Comparison of ENCODE assay signal across 8 cellular contexts in the genomic region with DNA sequence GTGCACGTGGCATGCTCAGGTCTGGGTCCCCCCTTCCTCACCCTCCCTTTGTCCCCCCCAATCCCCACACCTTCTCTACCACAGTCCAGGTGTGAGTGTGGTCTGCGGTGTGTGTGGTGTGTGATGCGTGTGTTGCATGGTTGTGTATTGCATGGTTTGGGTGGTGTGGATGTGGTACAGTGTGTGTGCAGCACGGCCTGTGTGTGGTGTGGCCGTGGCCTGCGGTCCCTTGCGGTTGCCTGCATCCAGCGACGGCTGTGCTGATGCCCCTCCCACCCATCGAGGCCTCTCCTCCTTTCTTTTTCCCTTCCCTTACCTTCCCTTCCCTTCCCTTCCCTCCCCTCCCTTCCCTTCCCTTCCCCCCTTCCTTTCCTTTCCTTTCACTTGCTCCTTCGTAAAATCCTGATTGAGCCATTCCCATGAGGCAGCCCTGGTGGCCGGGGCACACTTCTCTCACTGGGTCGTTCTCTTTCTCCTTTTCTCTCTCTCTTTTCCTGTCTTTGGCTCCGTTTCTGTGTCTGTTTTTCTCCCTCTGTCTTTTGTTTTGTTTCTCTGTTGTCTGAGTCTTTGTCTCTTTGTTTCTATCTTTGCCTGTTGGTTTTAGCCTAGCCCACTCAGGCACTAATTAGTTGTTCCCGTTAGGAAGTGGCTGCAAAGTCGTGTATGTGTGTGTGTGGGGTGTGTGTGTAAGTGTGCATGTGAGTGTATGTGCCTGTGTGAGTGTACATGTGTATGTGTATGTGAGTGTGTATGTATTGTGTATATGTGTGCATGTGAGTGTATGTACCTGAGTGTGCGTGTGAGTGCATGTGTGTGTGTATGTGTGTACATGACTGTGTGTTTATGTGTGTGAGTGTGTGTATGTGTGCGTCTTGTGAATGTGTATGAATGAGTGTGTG.
DNase-seq lines count a peak whose midpoint lies in the region; ATAC-seq and TF ChIP-seq lines count a peak whose summit lies in the region.

No MANE protein-coding gene starts in this region.

- peak overlapping the region; percentile 70; the same call in 1 of the 2 replicates for H2AFZ ChIP-seq in MM.1S (ENCODE audit: low read length)

- peak overlapping the region; percentile 89 for H3K4me2 ChIP-seq in MM.1S (ENCODE audit: low read depth, low read length)

- TF ChIP-seq CTCF in MM.1S (IDR thresholded peaks at IDR 0.05; ENCODE audit: low read length) (no peak), coronary artery (IDR thresholded peaks at IDR 0.05) (no peak)

- no peak for ATAC-seq in aorta (ENCODE audit: low FRiP score)

- no peaks in the 10 kb centered on the region for H3K79me2 ChIP-seq in MM.1S (ENCODE audit: low read length)

- no peaks in the 10 kb centered on the region for H3K9me3 ChIP-seq in MM.1S (replicated peaks; ENCODE audit: insufficient read depth, low read length)
- no peaks in the 10 kb centered on the region for H3K9me3 ChIP-seq in aorta (ENCODE audit: control insufficient read depth, low read length)

- no peak overlapping the region for H3K9ac ChIP-seq in MM.1S (ENCODE audit: low read length)

- intact Hi-C loops in aorta (cut with DNase I): no loop called here

- H3K36me3 ChIP-seq in MM.1S (replicated peaks; ENCODE audit: insufficient read depth, low read length) (no peaks in the 10 kb centered on the region), aorta (ENCODE audit: control insufficient read depth in 1 of 2, insufficient read depth in 2 of 2, low read length in 1 of 2) (no peaks in the 10 kb centered on the region)

- H3K4me3 ChIP-seq in MM.1S (ENCODE audit: low read length) (peak overlapping the region; percentile 59), coronary artery (peak overlapping the region; percentile 67), aorta (ENCODE audit: low read length in 2 of 2) (no peak overlapping the region)

- H3K9me2 ChIP-seq in MM.1S (replicated peaks; ENCODE audit: insufficient read depth, low read length): no peaks in the 10 kb centered on the region

- H3F3A ChIP-seq in MM.1S (ENCODE audit: insufficient read depth, low read length): no peaks in the 10 kb centered on the region

- peaks cover 41% of the 10 kb centered on the region for H3K27me3 ChIP-seq in MM.1S (replicated peaks; ENCODE audit: insufficient read depth, low read length)
- H3K27me3 ChIP-seq in aorta (ENCODE audit: control insufficient read depth in 1 of 2, insufficient read depth in 2 of 2, low read length in 1 of 2): no peaks in the 10 kb centered on the region

- H3K27ac ChIP-seq in MM.1S (ENCODE audit: low read length) (no peak overlapping the region), coronary artery (no peak overlapping the region), aorta (ENCODE audit: low read depth in 1 of 2, low read length in 2 of 2) (no peak overlapping the region)

- DNase-seq in NCI-H1694 treated with DMSO at 0.1 percent for 48 hours (lab: John Stamatoyannopoulos, UW) (peak; percentile 16), NCI-H1694 (lab: John Stamatoyannopoulos, UW) (no peak), MM.1S (no peak), coronary artery (ENCODE audit: low spot score) (no peak), retina (peak; percentile 70), NCI-H345 treated with DMSO at 0.1 percent for 48 hours (lab: John Stamatoyannopoulos, UW; ENCODE audit: unreplicated experiment) (no peak), aorta (no peak), H4 (ENCODE audit: low spot score) (no peak)

- H3K4me1 ChIP-seq in MM.1S (ENCODE audit: low read length): peaks cover 9% of the 10 kb centered on the region; the same call in 1 of the 2 replicates
- H3K4me1 ChIP-seq in aorta (ENCODE audit: control insufficient read depth in 1 of 2, insufficient read depth in 2 of 2, low read length in 2 of 2): no peaks in the 10 kb centered on the region

- 25 to 40% methylated on average over 10 to 18 of the region's 18 CpGs for WGBS in aorta, 2 donors

- H4K20me1 ChIP-seq in MM.1S (ENCODE audit: insufficient read depth, low read length): no peaks in the 10 kb centered on the region

Comparison
In these comparisons a context has a peak if more than half of its experiments do, and no peak if none do; other contexts are left out.
1. DNase-seq: peak in NCI-H1694 treated with DMSO at 0.1 percent for 48 hours (single experiment) and retina (single experiment); none in NCI-H1694 (single experiment), MM.1S (single experiment), coronary artery (single experiment), NCI-H345 treated with DMSO at 0.1 percent for 48 hours (single experiment), aorta (0 of 2) and H4 (single experiment).
2. H3K4me3 ChIP-seq: peak in MM.1S (single experiment) and coronary artery (single experiment); none in aorta (0 of 2).